ENCODE assay signal across 16 cellular contexts in the genomic region with DNA sequence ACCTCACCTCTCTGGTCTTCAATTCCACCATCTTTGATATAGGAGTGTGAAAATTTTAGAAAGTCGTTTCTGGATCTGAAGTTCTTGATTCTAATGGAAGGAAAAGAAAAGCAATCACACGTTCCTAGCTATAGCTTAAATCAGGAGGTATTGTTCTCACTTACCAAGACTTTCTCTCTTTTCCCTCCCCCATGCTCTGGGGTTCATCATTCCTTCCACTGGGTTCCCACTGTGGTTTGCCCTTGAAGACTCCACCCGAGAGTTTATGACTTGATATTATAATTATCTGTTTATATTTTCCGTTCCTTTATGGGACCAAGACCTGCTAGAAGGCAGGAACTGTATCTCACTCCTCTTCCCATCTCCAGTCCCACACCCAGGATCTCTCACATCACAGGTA.
DNase-seq lines count a peak whose midpoint lies in the region; ATAC-seq and TF ChIP-seq lines count a peak whose summit lies in the region.
"Had no signal": no experiment of that assay in that cellular context is flagged by ENCODE, and none has a peak within 500 bp of the region (broad histone marks: within the 10 kb centered on the region; RNA-seq: fewer than 3 reads in every experiment).

No MANE protein-coding gene starts in this region.

- H3K4me3 Mint-ChIP-seq in activated CD8-positive, alpha-beta T cell treated with anti-CD3 and anti-CD28 coated beads for 36 hours: no peak overlapping the region
- no peak overlapping the region for H3K4me3 Mint-ChIP-seq in activated CD8-positive, alpha-beta T cell treated with anti-CD3 and anti-CD28 coated beads, Interleukin-2, amount 10 ng/mL, durations not matched to agents 7 days and 5 days
- no peak overlapping the region for H3K4me3 Mint-ChIP-seq in activated naive CD8-positive, alpha-beta T cell
- peak overlapping the region; percentile 53 for H3K4me3 Mint-ChIP-seq in stimulated activated naive CD8-positive, alpha-beta T cell treated with anti-CD3 and anti-CD28 coated beads, Interleukin-15, Interleukin-2, amounts not matched to agents 100 ng/mL and 50 ng/mL, for 24 hours
- H3K4me3 Mint-ChIP-seq: CD8-positive, alpha-beta T cell; GM23338 had no signal

- H3K36me3 Mint-ChIP-seq in activated CD8-positive, alpha-beta T cell treated with anti-CD3 and anti-CD28 coated beads for 36 hours (ENCODE audit: low read depth): peaks cover 3% of the 10 kb centered on the region
- H3K36me3 Mint-ChIP-seq in activated CD8-positive, alpha-beta T cell treated with anti-CD3 and anti-CD28 coated beads, Interleukin-2, amount 10 ng/mL, durations not matched to agents 7 days and 5 days (ENCODE audit: low read depth): no peaks in the 10 kb centered on the region
- H3K36me3 Mint-ChIP-seq in activated naive CD8-positive, alpha-beta T cell: no peaks in the 10 kb centered on the region
- H3K36me3 Mint-ChIP-seq in stimulated activated naive CD8-positive, alpha-beta T cell treated with anti-CD3 and anti-CD28 coated beads, Interleukin-15, Interleukin-2, amounts not matched to agents 100 ng/mL and 50 ng/mL, for 24 hours (ENCODE audit: low read depth): peaks cover 4% of the 10 kb centered on the region
- H3K36me3 Mint-ChIP-seq: CD8-positive, alpha-beta T cell had no signal

- H3K27me3 Mint-ChIP-seq in activated CD8-positive, alpha-beta T cell treated with anti-CD3 and anti-CD28 coated beads for 36 hours: no peaks in the 10 kb centered on the region
- no peaks in the 10 kb centered on the region for H3K27me3 Mint-ChIP-seq in activated CD8-positive, alpha-beta T cell treated with anti-CD3 and anti-CD28 coated beads, Interleukin-2, amount 10 ng/mL, durations not matched to agents 7 days and 5 days (ENCODE audit: low read depth)
- no peaks in the 10 kb centered on the region for H3K27me3 Mint-ChIP-seq in activated naive CD8-positive, alpha-beta T cell
- no peaks in the 10 kb centered on the region for H3K27me3 Mint-ChIP-seq in stimulated activated naive CD8-positive, alpha-beta T cell treated with anti-CD3 and anti-CD28 coated beads, Interleukin-15, Interleukin-2, amounts not matched to agents 100 ng/mL and 50 ng/mL, for 24 hours

- peaks cover 62% of the 10 kb centered on the region for H3K4me1 Mint-ChIP-seq in activated CD8-positive, alpha-beta T cell treated with anti-CD3 and anti-CD28 coated beads for 36 hours (ENCODE audit: low read depth)
- H3K4me1 Mint-ChIP-seq in activated CD8-positive, alpha-beta T cell treated with anti-CD3 and anti-CD28 coated beads, Interleukin-2, amount 10 ng/mL, durations not matched to agents 7 days and 5 days (ENCODE audit: low read depth): peaks cover 34% of the 10 kb centered on the region
- peaks cover 53% of the 10 kb centered on the region for H3K4me1 Mint-ChIP-seq in activated naive CD8-positive, alpha-beta T cell (ENCODE audit: low read depth)
- peaks cover 90% of the 10 kb centered on the region for H3K4me1 Mint-ChIP-seq in stimulated activated naive CD8-positive, alpha-beta T cell treated with anti-CD3 and anti-CD28 coated beads, Interleukin-15, Interleukin-2, amounts not matched to agents 100 ng/mL and 50 ng/mL, for 24 hours (ENCODE audit: low read depth)

- ATAC-seq in activated CD8-positive, alpha-beta T cell treated with anti-CD3 and anti-CD28 coated beads for 36 hours: no peak
- no peak for ATAC-seq in activated CD8-positive, alpha-beta T cell treated with anti-CD3 and anti-CD28 coated beads, Interleukin-2, amount 10 ng/mL, durations not matched to agents 7 days and 5 days
- ATAC-seq: A549; CD8-positive, alpha-beta T cell; GM23338 had no signal

- DNase-seq in activated CD8-positive, alpha-beta T cell treated with anti-CD3 and anti-CD28 coated beads for 36 hours: peak; percentile 43
- DNase-seq in activated CD8-positive, alpha-beta T cell treated with anti-CD3 and anti-CD28 coated beads, Interleukin-2, amount 10 ng/mL, durations not matched to agents 7 days and 5 days: no peak
- peak; percentile 14 for DNase-seq in stimulated activated CD4-positive, alpha-beta T cell treated with anti-CD3 and anti-CD28 coated beads, Interleukin-1b, Interleukin-23, amount 100 ng/mL, for 48 hours
- DNase-seq in stimulated activated CD4-positive, alpha-beta T cell treated with anti-CD3 and anti-CD28 coated beads, Interleukin-4, amount 100 ng/mL, for 1 hour: no peak
- DNase-seq in retina: no peak
- DNase-seq: BE2C; CD8-positive, alpha-beta T cell; COR-L47; DMS153; DMS79 treated with DMSO at 0.1 percent for 48 hours; EL; H7 had no signal

- POLR2A ChIA-PET in activated CD8-positive, alpha-beta T cell treated with anti-CD3 and anti-CD28 coated beads for 36 hours (lab: Charles Lee): interaction anchor here (1.0 kb wide), 2 partner anchors 31 to 46 kb away, joined by 3 read pairs; no protein-coding TSS in a partner anchor
- POLR2A ChIA-PET in activated CD8-positive, alpha-beta T cell treated with anti-CD3 and anti-CD28 coated beads, Interleukin-2, amount 10 ng/mL, durations not matched to agents 7 days and 5 days (lab: Charles Lee): no interaction called here

- CTCF ChIA-PET in activated CD8-positive, alpha-beta T cell treated with anti-CD3 and anti-CD28 coated beads for 36 hours (lab: Charles Lee): interaction anchor here (1.4 to 1.6 kb wide), 2 partner anchors 48 to 247 kb away, joined by 3 to 4 read pairs; no protein-coding TSS in a partner anchor
- CTCF ChIA-PET in activated CD8-positive, alpha-beta T cell treated with anti-CD3 and anti-CD28 coated beads, Interleukin-2, amount 10 ng/mL, durations not matched to agents 7 days and 5 days (lab: Charles Lee): interaction anchor here (1.1 kb wide), 1 partner anchor 14 kb away, joined by 3 read pairs; no protein-coding TSS in a partner anchor

- no peak for TF ChIP-seq CTCF in activated CD8-positive, alpha-beta T cell treated with anti-CD3 and anti-CD28 coated beads for 36 hours (IDR thresholded peaks at IDR 0.05)

- intact Hi-C loops in activated CD8-positive, alpha-beta T cell treated with anti-CD3 and anti-CD28 coated beads for 36 hours (cut with micrococcal nuclease): no loop called here

- peak overlapping the region; percentile 60 for H3K27ac Mint-ChIP-seq in activated CD8-positive, alpha-beta T cell treated with anti-CD3 and anti-CD28 coated beads for 36 hours
- no peak overlapping the region for H3K27ac Mint-ChIP-seq in activated CD8-positive, alpha-beta T cell treated with anti-CD3 and anti-CD28 coated beads, Interleukin-2, amount 10 ng/mL, durations not matched to agents 7 days and 5 days
- peak overlapping the region; percentile 74 for H3K27ac Mint-ChIP-seq in activated naive CD8-positive, alpha-beta T cell
- H3K27ac Mint-ChIP-seq in stimulated activated naive CD8-positive, alpha-beta T cell treated with anti-CD3 and anti-CD28 coated beads, Interleukin-15, Interleukin-2, amounts not matched to agents 100 ng/mL and 50 ng/mL, for 24 hours: peak overlapping the region; percentile 96
- H3K27ac Mint-ChIP-seq: CD8-positive, alpha-beta T cell; GM23338 had no signal

- peaks cover 5% of the 10 kb centered on the region for H3K9me3 Mint-ChIP-seq in activated CD8-positive, alpha-beta T cell treated with anti-CD3 and anti-CD28 coated beads for 36 hours
- no peaks in the 10 kb centered on the region for H3K9me3 Mint-ChIP-seq in activated CD8-positive, alpha-beta T cell treated with anti-CD3 and anti-CD28 coated beads, Interleukin-2, amount 10 ng/mL, durations not matched to agents 7 days and 5 days (ENCODE audit: insufficient read depth)
- H3K9me3 Mint-ChIP-seq in activated naive CD8-positive, alpha-beta T cell (ENCODE audit: low read depth): no peaks in the 10 kb centered on the region
- peaks cover 7% of the 10 kb centered on the region for H3K9me3 Mint-ChIP-seq in stimulated activated naive CD8-positive, alpha-beta T cell treated with anti-CD3 and anti-CD28 coated beads, Interleukin-15, Interleukin-2, amounts not matched to agents 100 ng/mL and 50 ng/mL, for 24 hours
- H3K9me3 Mint-ChIP-seq: CD8-positive, alpha-beta T cell; GM23338 had no signal

Comparison
In these comparisons a context has a peak if more than half of its experiments do, and no peak if none do; other contexts are left out.
1. DNase-seq: peak in activated CD8-positive, alpha-beta T cell treated with anti-CD3 and anti-CD28 coated beads for 36 hours (single experiment) and stimulated activated CD4-positive, alpha-beta T cell treated with anti-CD3 and anti-CD28 coated beads, Interleukin-1b, Interleukin-23, amount 100 ng/mL, for 48 hours (single experiment); none in activated CD8-positive, alpha-beta T cell treated with anti-CD3 and anti-CD28 coated beads, Interleukin-2, amount 10 ng/mL, durations not matched to agents 7 days and 5 days (single experiment), stimulated activated CD4-positive, alpha-beta T cell treated with anti-CD3 and anti-CD28 coated beads, Interleukin-4, amount 100 ng/mL, for 1 hour (single experiment) and retina (single experiment).